Comparison of ENCODE assay signal across 24 cellular contexts in the genomic region with DNA sequence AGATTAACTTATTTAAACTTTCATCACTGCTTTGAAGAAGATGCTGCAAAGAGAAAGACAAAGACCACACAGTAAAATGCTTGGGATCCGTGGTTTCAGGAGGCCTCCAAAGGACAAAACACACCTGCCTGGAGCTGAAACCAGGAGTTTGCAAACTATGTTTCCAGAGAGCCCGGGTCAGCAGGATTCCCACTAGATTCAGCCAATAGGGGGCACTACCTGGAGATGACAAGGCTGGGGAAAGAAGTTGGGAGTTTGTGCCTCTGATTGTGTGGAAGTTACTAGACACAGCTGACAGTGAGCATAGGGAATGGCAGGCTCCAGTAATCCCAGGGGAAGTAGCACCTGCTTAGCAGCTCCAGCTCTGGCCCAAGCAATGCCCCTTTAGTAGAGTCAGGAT.
DNase-seq lines count a peak whose midpoint lies in the region; ATAC-seq, FAIRE-seq and TF ChIP-seq lines count a peak whose summit lies in the region.
"Had no signal": no experiment of that assay in that cellular context is flagged by ENCODE, and none has a peak within 500 bp of the region (broad histone marks: within the 10 kb centered on the region; RNA-seq: fewer than 3 reads in every experiment).

No MANE protein-coding gene starts in this region.

- no peak for TF ChIP-seq POLR2A in lower leg skin (IDR thresholded peaks at IDR 0.05)

- H3K4me1 ChIP-seq in OCI-LY7 (ENCODE audit: insufficient read depth, low read length, poor library complexity, severe bottlenecking) (no peaks in the 10 kb centered on the region), kidney (ENCODE audit: control insufficient read depth in 1 of 2, insufficient read depth in 1 of 2, low read depth in 1 of 2, low read length in 2 of 2) (peaks cover 4 to 6% of the 10 kb centered on the region in 2 donors)
- H3K4me1 ChIP-seq: Caco-2, psoas muscle had no signal

- no peak for FAIRE-seq in kidney (lab: Jason Lieb, UNC)
- FAIRE-seq: A204.1, astrocyte, TTC549 had no signal

- CTCF ChIA-PET in OCI-LY7 (lab: Charles Lee; ENCODE audit: unreplicated experiment), result no interaction called here

- H3K4me2 ChIP-seq in OCI-LY7 (ENCODE audit: low read length), result no peak overlapping the region

- H2AFZ ChIP-seq in OCI-LY7 (ENCODE audit: low read length), result no peak overlapping the region
- H2AFZ ChIP-seq: GM23248 had no signal

- H3K4me3 ChIP-seq in OCI-LY7 (ENCODE audit: low read depth, low read length, poor library complexity, severe bottlenecking) (no peak overlapping the region), epithelial cell of proximal tubule (ENCODE audit: low read depth, low read length) (no peak overlapping the region), kidney (ENCODE audit: low read length in 2 of 2) (no peak overlapping the region), lower leg skin (ENCODE audit: low read depth, poor library complexity, severe bottlenecking) (no peak overlapping the region)
- H3K4me3 ChIP-seq: GM23248, psoas muscle, spleen, upper lobe of left lung had no signal

- H3K9ac ChIP-seq in kidney (ENCODE audit: low read length in 2 of 2), result no peak overlapping the region
- H3K9ac ChIP-seq: GM23248 had no signal

- BruUV-seq in OCI-LY7 (replicated peaks; lab: Mats Ljungman, UMichigan), result no TSS peak

- ATAC-seq in GM21526 (IDR thresholded peaks at IDR 0.05; ENCODE audit: low FRiP score, unreplicated experiment), result no peak
- no peak for ATAC-seq in omental fat pad (ENCODE audit: low FRiP score)
- ATAC-seq: activated CD8-positive, alpha-beta memory T cell treated with anti-CD3 and anti-CD28 coated beads, Interleukin-2, amount 10 ng/mL, durations not matched to agents 7 days and 5 days; left ventricle myocardium superior; psoas muscle had no signal

- H3K9me3 ChIP-seq in OCI-LY7 (ENCODE audit: low read length) (no peaks in the 10 kb centered on the region), kidney (ENCODE audit: control insufficient read depth in 1 of 2, low read length in 2 of 2) (no peaks in the 10 kb centered on the region)
- H3K9me3 ChIP-seq: Caco-2, psoas muscle, spleen, upper lobe of left lung had no signal

- TF ChIP-seq CTCF in OCI-LY7 (conservative IDR thresholded peaks at IDR 0.05; ENCODE audit: low read length) (peak; percentile 51), epithelial cell of proximal tubule (conservative IDR thresholded peaks at IDR 0.05; ENCODE audit: low read depth, low read length) (peak; percentile 36), kidney (IDR thresholded peaks at IDR 0.05; ENCODE audit: borderline replicate concordance, extremely low read depth, insufficient read depth) (no peak), lower leg skin (IDR thresholded peaks at IDR 0.05) (no peak), omental fat pad (IDR thresholded peaks at IDR 0.05) (no peak)

- H3K36me3 ChIP-seq in OCI-LY7 (ENCODE audit: insufficient read depth, low read length), result no peaks in the 10 kb centered on the region
- H3K36me3 ChIP-seq in kidney (ENCODE audit: control insufficient read depth in 1 of 2, insufficient read depth in 2 of 2, low read length in 2 of 2), result no peaks in the 10 kb centered on the region
- H3K36me3 ChIP-seq: spleen, upper lobe of left lung had no signal

- WGBS in lower leg skin, 2 donors, result 92 to 94% methylated on average over 2 of the region's 2 CpGs

- DNase-seq in NCI-H82 (lab: John Stamatoyannopoulos, UW) (peak; percentile 6), NCI-H82 treated with DMSO at 0.1 percent for 48 hours (lab: John Stamatoyannopoulos, UW; ENCODE audit: unreplicated experiment) (no peak), OCI-LY7 (ENCODE audit: low spot score) (no peak), epithelial cell of proximal tubule (ENCODE audit: low read depth) (no peak), kidney (no peak), lower leg skin (ENCODE audit: low spot score in 2 of 2) (no peak), omental fat pad (ENCODE audit: low spot score) (no peak)
- DNase-seq: activated CD4-positive, alpha-beta T cell treated with anti-CD3 and anti-CD28 coated beads for 48 hours; activated CD8-positive, alpha-beta memory T cell treated with anti-CD3 and anti-CD28 coated beads, Interleukin-2, amount 10 ng/mL, durations not matched to agents 7 days and 5 days; Caco-2; effector memory CD4-positive, alpha-beta T cell; EL; GM23248; left ventricle myocardium superior; NCI-H1105; NCI-H2029 treated with DMSO at 0.1 percent for 48 hours; psoas muscle; spleen; stimulated activated CD4-positive, alpha-beta T cell treated with anti-CD3 and anti-CD28 coated beads, Interleukin-4, amount 100 ng/mL, for 4 hours; upper lobe of left lung had no signal

- no peaks in the 10 kb centered on the region for H3K79me2 ChIP-seq in OCI-LY7 (ENCODE audit: insufficient read depth, low read depth, low read length)

- H3K27ac ChIP-seq in OCI-LY7 (ENCODE audit: low read depth, low read length, poor library complexity, severe bottlenecking), result no peak overlapping the region
- no peak overlapping the region for H3K27ac ChIP-seq in kidney (ENCODE audit: low read depth in 2 of 2, low read length in 2 of 2)
- H3K27ac ChIP-seq: GM23248, psoas muscle, spleen, upper lobe of left lung had no signal

- POLR2A ChIA-PET in OCI-LY7 (lab: Charles Lee), result interaction anchor here (0.7 kb wide), 4 partner anchors 30 to 784 kb away, joined by 3 to 4 read pairs (median 3); no protein-coding TSS in a partner anchor

- H3K9me2 ChIP-seq in OCI-LY7 (ENCODE audit: insufficient read depth, low read length), result no peaks in the 10 kb centered on the region

- H4K20me1 ChIP-seq in OCI-LY7 (ENCODE audit: insufficient read depth, low read length), result no peaks in the 10 kb centered on the region

- intact Hi-C loops in OCI-LY7 (cut with micrococcal nuclease; ENCODE audit: unreplicated experiment), result no loop called here
- intact Hi-C loops in kidney (cut with DNase I), result no loop called here
- intact Hi-C loops in lower leg skin (cut with DNase I; ENCODE audit: low total_unique reads), result no loop called here

Comparison
In these comparisons a context has a peak if more than half of its experiments do, and no peak if none do; other contexts are left out.
1. CTCF ChIP-seq: peak in OCI-LY7 (single experiment) and epithelial cell of proximal tubule (single experiment); none in kidney (single experiment), lower leg skin (0 of 3) and omental fat pad (0 of 3).